8 cellular contexts compared by ENCODE assay signal in the genomic region with DNA sequence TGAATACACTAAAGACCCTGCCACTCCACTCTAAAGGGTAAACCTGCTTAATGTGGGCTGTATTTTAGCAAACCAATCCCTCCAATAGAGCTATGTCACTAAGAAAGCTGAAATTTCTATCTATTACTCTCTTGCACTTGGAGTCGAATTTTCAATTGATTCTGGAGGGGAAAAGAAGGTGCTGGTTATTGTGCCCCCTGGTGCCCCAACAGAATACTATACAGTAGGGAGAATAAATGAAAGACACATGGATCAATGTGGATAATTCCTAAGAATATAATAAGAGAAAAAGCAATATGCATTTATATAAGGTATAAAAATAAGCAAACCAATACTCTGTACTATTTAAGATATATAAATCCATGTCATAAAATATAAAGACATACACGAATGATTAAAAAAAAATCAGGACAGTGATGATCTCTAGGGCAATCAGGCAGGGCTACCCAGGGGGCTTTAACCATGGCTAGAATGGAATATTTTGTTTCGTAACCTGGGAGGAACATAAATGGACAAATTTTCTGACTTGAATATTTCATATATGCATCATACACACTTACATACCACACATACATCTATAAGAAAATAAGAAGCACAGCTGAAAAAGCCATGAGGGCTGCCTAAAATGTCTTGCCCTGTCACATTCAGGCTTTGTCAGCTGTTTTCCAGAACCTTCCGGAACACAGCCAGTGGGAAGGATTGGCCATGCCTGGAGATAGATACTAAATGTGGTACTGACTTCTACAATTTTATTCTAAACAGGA. TPM values are rescaled to one million over a fixed set of nuclear protein-coding genes. Genes with fewer than 3 reads are reported as not detected.
A peak's percentile ranks its signal among the peaks of the same experiment; 100 is the strongest.
DNase-seq lines count a peak whose midpoint lies in the region; ATAC-seq and TF ChIP-seq lines count a peak whose summit lies in the region.

No MANE protein-coding gene starts in this region.

- no peak for ATAC-seq in CD4-positive, alpha-beta T cell (ENCODE audit: poor library complexity)
- peak; percentile 58; the same call in 2 of the 3 replicates for ATAC-seq in RWPE2 (ENCODE audit: low read depth)
- ATAC-seq in upper lobe of right lung: no peak
- ATAC-seq in HG02678 (IDR thresholded peaks at IDR 0.05; ENCODE audit: unreplicated experiment): no peak

- POLR2A ChIA-PET in CD4-positive, alpha-beta T cell (lab: Charles Lee): no interaction called here

- H3K27ac ChIP-seq in CD4-positive, alpha-beta T cell (ENCODE audit: low read depth, low read length): no peak overlapping the region
- H3K27ac ChIP-seq in RWPE2 (ENCODE audit: poor library complexity, severe bottlenecking) (no peak overlapping the region), upper lobe of right lung (no peak overlapping the region)

- peaks cover 5% of the 10 kb centered on the region for H3K27me3 ChIP-seq in CD4-positive, alpha-beta T cell (ENCODE audit: control insufficient read depth, insufficient read depth, low read length)
- H3K27me3 ChIP-seq in RWPE2 (ENCODE audit: insufficient read depth, poor library complexity, severe bottlenecking): no peaks in the 10 kb centered on the region
- no peaks in the 10 kb centered on the region for H3K27me3 ChIP-seq in upper lobe of right lung

- peak; percentile 31 for TF ChIP-seq CTCF in CD4-positive, alpha-beta T cell (IDR thresholded peaks at IDR 0.05)
- peak; percentile 85 for TF ChIP-seq CTCF in RWPE2 (IDR thresholded peaks at IDR 0.05; ENCODE audit: poor library complexity, severe bottlenecking)
- peak; percentile 69 for TF ChIP-seq CTCF in glutamatergic neuron (IDR thresholded peaks at IDR 0.05; ENCODE audit: partially characterized antibody, unreplicated experiment)
- peak; percentile 56 for TF ChIP-seq CTCF in upper lobe of right lung (IDR thresholded peaks at IDR 0.05)

- peaks cover 9% of the 10 kb centered on the region for H3K27me3 Mint-ChIP-seq in CD4-positive, alpha-beta T cell
- peaks cover 2% of the 10 kb centered on the region for H3K27me3 Mint-ChIP-seq in glutamatergic neuron (ENCODE audit: unreplicated experiment)

- CTCF ChIA-PET in CD4-positive, alpha-beta T cell (lab: Charles Lee): no interaction called here

- H3K9me3 Mint-ChIP-seq in CD4-positive, alpha-beta T cell: no peaks in the 10 kb centered on the region
- no peaks in the 10 kb centered on the region for H3K9me3 Mint-ChIP-seq in glutamatergic neuron (ENCODE audit: unreplicated experiment)

- intact Hi-C loops in CD4-positive, alpha-beta T cell (cut with DNase I, micrococcal nuclease): loop anchor here in 1 of 2 experiments (5.0 kb wide), 1 partner anchor 723 kb away; no protein-coding TSS in a partner anchor
- intact Hi-C loops in upper lobe of right lung (cut with DNase I): no loop called here

- H3K4me3 ChIP-seq in RWPE2 (ENCODE audit: severe bottlenecking) (no peak overlapping the region), upper lobe of right lung (no peak overlapping the region)

- H3K4me1 Mint-ChIP-seq in CD4-positive, alpha-beta T cell (ENCODE audit: low read depth): peaks cover 16% of the 10 kb centered on the region
- H3K4me1 Mint-ChIP-seq in glutamatergic neuron (ENCODE audit: low read depth, unreplicated experiment): no peaks in the 10 kb centered on the region

- H3K27ac Mint-ChIP-seq in CD4-positive, alpha-beta T cell: no peak overlapping the region
- H3K27ac Mint-ChIP-seq in glutamatergic neuron (ENCODE audit: unreplicated experiment): no peak overlapping the region

- H3K9me3 ChIP-seq in CD4-positive, alpha-beta T cell (ENCODE audit: control insufficient read depth, low read length): no peaks in the 10 kb centered on the region
- H3K9me3 ChIP-seq in RWPE2 (ENCODE audit: severe bottlenecking) (no peaks in the 10 kb centered on the region), upper lobe of right lung (no peaks in the 10 kb centered on the region)

- H3K4me3 Mint-ChIP-seq in CD4-positive, alpha-beta T cell: no peak overlapping the region
- H3K4me3 Mint-ChIP-seq in glutamatergic neuron (ENCODE audit: unreplicated experiment): no peak overlapping the region

- H3K36me3 Mint-ChIP-seq in CD4-positive, alpha-beta T cell (ENCODE audit: low read depth): no peaks in the 10 kb centered on the region
- H3K36me3 Mint-ChIP-seq in glutamatergic neuron (ENCODE audit: unreplicated experiment): no peaks in the 10 kb centered on the region

- DNase-seq in CD4-positive, alpha-beta T cell: no peak
- peak; percentile 9 for DNase-seq in GM19240 (ENCODE audit: insufficient read length, low spot score)
- DNase-seq in RWPE2 (ENCODE audit: low spot score): no peak
- DNase-seq in glutamatergic neuron: no peak
- no peak for DNase-seq in upper lobe of right lung
- DNase-seq in superior temporal gyrus (ENCODE audit: extremely low spot score): no peak
- DNase-seq in H4 (ENCODE audit: low spot score): no peak

- H3K36me3 ChIP-seq in RWPE2 (ENCODE audit: low read depth) (no peaks in the 10 kb centered on the region), upper lobe of right lung (no peaks in the 10 kb centered on the region)

- H3K4me1 ChIP-seq in RWPE2 (ENCODE audit: insufficient read depth, poor library complexity, severe bottlenecking) (no peaks in the 10 kb centered on the region), upper lobe of right lung (no peaks in the 10 kb centered on the region)

RNA-seq across cellular contexts. Expression of gene EFCAB11, which starts 54.4 kb away (rescaled TPM):
- under 1 TPM; 0.36 to 0.47 TPM for total RNA-seq in CD4-positive, alpha-beta T cell
- total RNA-seq in glutamatergic neuron (ENCODE audit: unreplicated experiment): 3.1 TPM
- 4.0 TPM for total RNA-seq in upper lobe of right lung
- 13.4 and 14.3 TPM in 2 replicates for total RNA-seq in H4 (2014; rRNA removed; shearing (Covaris generic))

RNA-seq across cellular contexts. Expression of gene TDP1, which starts 55.6 kb away (rescaled TPM):
- 10 to 100 TPM; 51.9 to 59.8 TPM for total RNA-seq in CD4-positive, alpha-beta T cell
- total RNA-seq in glutamatergic neuron (ENCODE audit: unreplicated experiment) (30.3 TPM), upper lobe of right lung (6.5 TPM)
- total RNA-seq in H4 (2014; rRNA removed; shearing (Covaris generic)): 23.2 and 26.3 TPM in 2 replicates

Comparison
In these comparisons a context has a peak if more than half of its experiments do, and no peak if none do; other contexts are left out.
1. CTCF ChIP-seq: peak in every context shown above with its lines; median percentile 85 in RWPE2; 69 in glutamatergic neuron; 56 in upper lobe of right lung; 31 in CD4-positive, alpha-beta T cell.